Comparison of ENCODE assay signal across 15 cellular contexts in genomic region chr10:106661133-106661766, GRCh38.
DNase-seq lines count a peak whose midpoint lies in the region; ATAC-seq, FAIRE-seq and TF ChIP-seq lines count a peak whose summit lies in the region.
"Had no signal": no experiment of that assay in that cellular context is flagged by ENCODE, and none has a peak within 500 bp of the region (broad histone marks: within the 10 kb centered on the region; RNA-seq: fewer than 3 reads in every experiment).

No MANE protein-coding gene starts in this region.

- in situ Hi-C loops in GM13977 (cut with MboI; ENCODE audit: low pct_unique_long_range_greater_than_20kb, low sequenced_read_pairs, unreplicated experiment): no loop called here

- H3K36me3 Mint-ChIP-seq in CD14-positive monocyte: no peaks in the 10 kb centered on the region
- H3K36me3 Mint-ChIP-seq: CD4-positive, alpha-beta memory T cell had no signal

- H2AFZ ChIP-seq in KMS-11 (ENCODE audit: low read depth) (peak overlapping the region; percentile 23; the same call in 1 of the 2 replicates), PC-3 (ENCODE audit: low read length) (no peak overlapping the region)

- peaks cover 0 to 2% (median 0%) of the 10 kb centered on the region in 3 donors for H3K27me3 Mint-ChIP-seq in CD14-positive monocyte (ENCODE audit: low read depth in 3 of 3)
- H3K27me3 Mint-ChIP-seq: CD4-positive, alpha-beta memory T cell had no signal

- H3K4me3 Mint-ChIP-seq in CD14-positive monocyte: no peak overlapping the region
- H3K4me3 Mint-ChIP-seq: CD4-positive, alpha-beta memory T cell had no signal

- ATAC-seq in PC-3: no peak
- no peak for ATAC-seq in GM21381 (IDR thresholded peaks at IDR 0.05; ENCODE audit: unreplicated experiment)
- ATAC-seq: A549, K562 had no signal

- no TSS peak for BruUV-seq in PC-3 (replicated peaks; lab: Mats Ljungman, UMichigan)

- DNase-seq in GM12892 (ENCODE audit: insufficient read length) (no peak), PC-3 (no peak), CD14-positive monocyte (ENCODE audit: low spot score) (no peak), C1 segment of cervical spinal cord (lab: John Stamatoyannopoulos, UW) (no peak), GM13977 (ENCODE audit: low spot score) (no peak)
- DNase-seq: CD4-positive, alpha-beta memory T cell; DND-41; GDM1; HCEC 1CT; Kasumi-1 had no signal

- H3K27me3 ChIP-seq in KMS-11 (ENCODE audit: insufficient read depth, low read depth) (no peaks in the 10 kb centered on the region), PC-3 (ENCODE audit: low read length) (peaks cover 8% of the 10 kb centered on the region; the same call in 1 of the 2 replicates)

- H3K4me3 ChIP-seq in KMS-11 (IDR thresholded peaks at IDR 0.05; ENCODE audit: insufficient read depth, low read depth, low read length) (no peak overlapping the region), PC-3 (ENCODE audit: low read length) (no peak overlapping the region)
- H3K4me3 ChIP-seq: A549, K562 had no signal

- H3K79me2 ChIP-seq in KMS-11 (ENCODE audit: insufficient read depth, low read depth) (no peaks in the 10 kb centered on the region), PC-3 (ENCODE audit: low read length) (no peaks in the 10 kb centered on the region)

- H3K4me1 ChIP-seq in KMS-11 (ENCODE audit: low read depth, poor library complexity, severe bottlenecking) (no peaks in the 10 kb centered on the region), PC-3 (ENCODE audit: insufficient read depth, low read length) (no peaks in the 10 kb centered on the region)
- H3K4me1 ChIP-seq: A549 had no signal

- H3K27ac ChIP-seq in KMS-11 (no peak overlapping the region), PC-3 (ENCODE audit: low read length) (no peak overlapping the region)
- H3K27ac ChIP-seq: A549 had no signal

- H3K9ac ChIP-seq in KMS-11 (no peak overlapping the region), PC-3 (ENCODE audit: low read length) (no peak overlapping the region)

- no peaks in the 10 kb centered on the region for H3K36me3 ChIP-seq in KMS-11 (ENCODE audit: insufficient read depth)
- no peaks in the 10 kb centered on the region for H3K36me3 ChIP-seq in PC-3 (ENCODE audit: low read depth, low read length)

- no peaks in the 10 kb centered on the region for H3F3A ChIP-seq in PC-3 (ENCODE audit: low read length, unreplicated experiment)

- no peaks in the 10 kb centered on the region for H3K4me1 Mint-ChIP-seq in CD14-positive monocyte
- H3K4me1 Mint-ChIP-seq: CD4-positive, alpha-beta memory T cell had no signal

- H3K27ac Mint-ChIP-seq in CD14-positive monocyte: no peak overlapping the region
- H3K27ac Mint-ChIP-seq: CD4-positive, alpha-beta memory T cell had no signal

- H3K4me2 ChIP-seq in KMS-11 (0 out of 2 replicates have a peak overlapping the region, but pooled peaks have one; percentile 11), PC-3 (ENCODE audit: low read length) (peak overlapping the region; percentile 38)
- H3K4me2 ChIP-seq: A549 had no signal

- CTCF ChIA-PET in PC-3 (lab: Charles Lee): no interaction called here

- TF ChIP-seq POLR2A in GM12892 (IDR thresholded peaks at IDR 0.05; ENCODE audit: low read depth, low read length): no peak

- TF ChIP-seq CTCF in KMS-11 (conservative IDR thresholded peaks at IDR 0.05; ENCODE audit: low read depth, low read length) (no peak), PC-3 (conservative IDR thresholded peaks at IDR 0.05; ENCODE audit: low read depth, low read length) (no peak), CD14-positive monocyte (IDR thresholded peaks at IDR 0.05) (no peak), GM13977 (IDR thresholded peaks at IDR 0.05; ENCODE audit: extremely low read depth, insufficient read depth, missing control alignments) (no peak)

- intact Hi-C loops in PC-3 (cut with micrococcal nuclease) (no loop called here), CD14-positive monocyte (cut with micrococcal nuclease) (no loop called here)

- peaks cover 0 to 4% (median 2%) of the 10 kb centered on the region in 7 donors for H3K9me3 Mint-ChIP-seq in CD14-positive monocyte

- FAIRE-seq in GM12892 (lab: Jason Lieb, UNC): peak; percentile 42
- FAIRE-seq: A549, GM19239, K562 had no signal

- no peaks in the 10 kb centered on the region for H3K9me3 ChIP-seq in PC-3 (ENCODE audit: low read length)
- H3K9me3 ChIP-seq: A549 had no signal

- POLR2A ChIA-PET in PC-3 (lab: Charles Lee; ENCODE audit: unreplicated experiment): no interaction called here

- H4K20me1 ChIP-seq in KMS-11 (ENCODE audit: insufficient read depth): no peaks in the 10 kb centered on the region
- H4K20me1 ChIP-seq in PC-3 (ENCODE audit: low read length): no peaks in the 10 kb centered on the region

- no peaks in the 10 kb centered on the region for H3K9me2 ChIP-seq in PC-3 (replicated peaks; ENCODE audit: low read length)
